Comparison of ENCODE assay signal across 21 cellular contexts in the genomic region with DNA sequence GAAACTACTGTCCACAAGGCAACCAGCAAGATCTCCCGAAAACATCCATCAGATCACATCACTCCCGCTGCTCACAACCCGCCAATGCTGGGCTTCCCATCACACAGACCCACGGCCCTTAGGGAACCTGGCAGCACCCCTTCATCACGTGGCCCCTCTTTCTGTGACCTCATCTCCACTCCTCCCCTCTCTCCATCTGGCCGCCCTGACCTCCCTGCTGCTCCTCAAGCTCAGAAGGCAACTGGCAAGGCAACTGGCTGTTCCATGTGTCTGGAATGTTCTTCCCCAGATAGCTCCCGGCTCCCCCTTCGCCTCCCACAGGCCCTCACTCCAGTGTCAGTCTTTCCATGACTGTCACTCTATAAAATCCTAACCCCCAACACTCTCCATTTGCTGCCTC.
DNase-seq lines count a peak whose midpoint lies in the region; ATAC-seq and TF ChIP-seq lines count a peak whose summit lies in the region.
"Had no signal": no experiment of that assay in that cellular context is flagged by ENCODE, and none has a peak within 500 bp of the region (broad histone marks: within the 10 kb centered on the region; RNA-seq: fewer than 3 reads in every experiment).

No MANE protein-coding gene starts in this region.

- H3K4me1 ChIP-seq in esophagus muscularis mucosa: no peaks in the 10 kb centered on the region
- H3K4me1 ChIP-seq in neuronal stem cell (ENCODE audit: control insufficient read depth in 2 of 2, insufficient read depth in 1 of 2, low read depth in 1 of 2, low read length in 2 of 2): peaks cover 0 to 2% of the 10 kb centered on the region in 2 donors
- peaks cover 2 to 5% of the 10 kb centered on the region in 2 donors for H3K4me1 ChIP-seq in aorta (ENCODE audit: control insufficient read depth in 1 of 2, insufficient read depth in 2 of 2, low read length in 2 of 2)
- H3K4me1 ChIP-seq: A549, BE2C had no signal

- H3K27ac Mint-ChIP-seq in activated T-helper 17 cell treated with anti-CD3 and anti-CD28 coated beads, Interleukin-2, amount 50 U/mL, for 72 hours: no peak overlapping the region
- H3K27ac Mint-ChIP-seq: CD14-positive monocyte; CD4-positive, alpha-beta T cell; CD8-positive, alpha-beta memory T cell had no signal

- no peaks in the 10 kb centered on the region for H3K9me3 ChIP-seq in esophagus muscularis mucosa
- H3K9me3 ChIP-seq in neuronal stem cell (replicated peaks in 1 of 2; ENCODE audit: control insufficient read depth in 2 of 2, insufficient read depth in 1 of 2, low read depth in 1 of 2, low read length in 2 of 2): no peaks in the 10 kb centered on the region
- no peaks in the 10 kb centered on the region for H3K9me3 ChIP-seq in aorta (ENCODE audit: control insufficient read depth, low read length)
- H3K9me3 ChIP-seq: A549, BE2C had no signal

- no peaks in the 10 kb centered on the region for H3K9me3 Mint-ChIP-seq in activated T-helper 17 cell treated with anti-CD3 and anti-CD28 coated beads, Interleukin-2, amount 50 U/mL, for 72 hours
- H3K9me3 Mint-ChIP-seq: CD4-positive, alpha-beta T cell had no signal

- no peak overlapping the region for H3K4ac ChIP-seq in neuronal stem cell (ENCODE audit: low read length)

- no peak overlapping the region for H3K4me3 Mint-ChIP-seq in activated T-helper 17 cell treated with anti-CD3 and anti-CD28 coated beads, Interleukin-2, amount 50 U/mL, for 72 hours
- H3K4me3 Mint-ChIP-seq: CD4-positive, alpha-beta T cell; CD8-positive, alpha-beta memory T cell had no signal

- H4K8ac ChIP-seq in neuronal stem cell (ENCODE audit: low read depth, low read length): no peak overlapping the region

- H3K23ac ChIP-seq in neuronal stem cell (ENCODE audit: low read depth, low read length, poor library complexity): no peak overlapping the region

- no peaks in the 10 kb centered on the region for H3K79me1 ChIP-seq in neuronal stem cell (ENCODE audit: low read depth, low read length)

- H3K4me2 ChIP-seq in neuronal stem cell (ENCODE audit: insufficient read depth, low read length, poor library complexity, severe bottlenecking): no peak overlapping the region
- H3K4me2 ChIP-seq: A549 had no signal

- H2AFZ ChIP-seq in neuronal stem cell (ENCODE audit: low read length): no peak overlapping the region

- H3K4me3 ChIP-seq in esophagus muscularis mucosa: no peak overlapping the region
- H3K4me3 ChIP-seq in neuronal stem cell (ENCODE audit: low read length in 2 of 2): no peak overlapping the region
- H3K4me3 ChIP-seq in aorta (ENCODE audit: low read length in 2 of 2): no peak overlapping the region
- H3K4me3 ChIP-seq: A549; BLaER1 treated with 17β-estradiol and CSF1 and Interleukin-3, amounts not matched to agents 10 nM and 100 nM had no signal

- no peak overlapping the region for H2AK5ac ChIP-seq in neuronal stem cell (ENCODE audit: low read depth, low read length)

- no peak overlapping the region for H3K14ac ChIP-seq in neuronal stem cell (ENCODE audit: low read length)

- H3K27me3 Mint-ChIP-seq in activated T-helper 17 cell treated with anti-CD3 and anti-CD28 coated beads, Interleukin-2, amount 50 U/mL, for 72 hours: peaks cover 8% of the 10 kb centered on the region
- H3K27me3 Mint-ChIP-seq: CD4-positive, alpha-beta T cell; CD8-positive, alpha-beta memory T cell had no signal

- no peaks in the 10 kb centered on the region for H3K36me3 Mint-ChIP-seq in activated T-helper 17 cell treated with anti-CD3 and anti-CD28 coated beads, Interleukin-2, amount 50 U/mL, for 72 hours (ENCODE audit: low read depth)
- H3K36me3 Mint-ChIP-seq: CD14-positive monocyte; CD8-positive, alpha-beta memory T cell had no signal

- peaks cover 0 to 7% (median 0%) of the 10 kb centered on the region in 4 donors for H3K27me3 ChIP-seq in esophagus muscularis mucosa
- no peaks in the 10 kb centered on the region for H3K27me3 ChIP-seq in neuronal stem cell (ENCODE audit: control insufficient read depth in 3 of 3, insufficient read depth in 3 of 3, low read depth in 1 of 3, low read length in 3 of 3)
- no peaks in the 10 kb centered on the region for H3K27me3 ChIP-seq in aorta (ENCODE audit: control insufficient read depth in 1 of 2, insufficient read depth in 2 of 2, low read length in 1 of 2)
- H3K27me3 ChIP-seq: BLaER1 treated with 17β-estradiol and CSF1 and Interleukin-3, amounts not matched to agents 10 nM and 100 nM had no signal

- H3K18ac ChIP-seq in neuronal stem cell (ENCODE audit: low read length): peak overlapping the region; percentile 39

- H3K4me1 Mint-ChIP-seq in activated T-helper 17 cell treated with anti-CD3 and anti-CD28 coated beads, Interleukin-2, amount 50 U/mL, for 72 hours: no peaks in the 10 kb centered on the region
- H3K4me1 Mint-ChIP-seq: CD8-positive, alpha-beta memory T cell had no signal

- H2BK120ac ChIP-seq in neuronal stem cell (ENCODE audit: low read depth, low read length): no peak overlapping the region

- H3K36me3 ChIP-seq in esophagus muscularis mucosa (no peaks in the 10 kb centered on the region), neuronal stem cell (replicated peaks in 1 of 2; ENCODE audit: control insufficient read depth in 2 of 2, insufficient read depth in 2 of 2, low read length in 2 of 2) (no peaks in the 10 kb centered on the region), aorta (ENCODE audit: control insufficient read depth in 1 of 2, insufficient read depth in 2 of 2, low read length in 1 of 2) (no peaks in the 10 kb centered on the region)
- H3K36me3 ChIP-seq: BE2C; BLaER1 treated with 17β-estradiol and CSF1 and Interleukin-3, amounts not matched to agents 10 nM and 100 nM had no signal

- TF ChIP-seq EP300 in esophagus muscularis mucosa (IDR thresholded peaks at IDR 0.05): no peak

- peak; percentile 51 for DNase-seq in Daoy (ENCODE audit: low read depth)
- peak; percentile 70 for DNase-seq in esophagus muscularis mucosa (ENCODE audit: extremely low spot score)
- DNase-seq in neuronal stem cell (ENCODE audit: low spot score): no peak
- DNase-seq in aorta: peak; percentile 59 to 84
- DNase-seq in stimulated activated naive CD4-positive, alpha-beta T cell treated with Interleukin-2 at 50 U/mL for 16 hours (lab: John Stamatoyannopoulos, UW): no peak
- DNase-seq: 8988T; ACHN; AML-193; BE2C; CD4-positive, alpha-beta T cell; CD8-positive, alpha-beta memory T cell; DMS 273 treated with DMSO at 0.1 percent for 48 hours; DMS79; GF-D8; H7; HCEC 1CT had no signal

- WGBS in esophagus muscularis mucosa: 86% methylated on average over 8 of the region's 8 CpGs
- WGBS in neuronal stem cell (ENCODE audit: extremely low coverage in 2 of 2, insufficient read length in 2 of 2, insufficient replicate concordance in 1 of 2), 2 donors: no CpG with 5 or more reads among the region's 8 CpGs
- 6 to 8% methylated on average over 8 of the region's 8 CpGs for WGBS in aorta, 2 donors

- ATAC-seq in aorta (ENCODE audit: low FRiP score): peak; percentile 81
- no peak for ATAC-seq in GM18511 (IDR thresholded peaks at IDR 0.05; ENCODE audit: unreplicated experiment)
- ATAC-seq in activated T-helper 17 cell treated with anti-CD3 and anti-CD28 coated beads, Interleukin-2, amount 50 U/mL, for 72 hours (replicated peaks): no peak
- ATAC-seq: A549 had no signal

- H2BK12ac ChIP-seq in neuronal stem cell (ENCODE audit: low read length): no peak overlapping the region

- no peak for TF ChIP-seq POLR2A in esophagus muscularis mucosa (IDR thresholded peaks at IDR 0.05; ENCODE audit: low read depth)

- intact Hi-C loops in esophagus muscularis mucosa (cut with DNase I): no loop called here
- intact Hi-C loops in aorta (cut with DNase I): loop anchor here in 1 of 2 donors (5.0 kb wide), 1 partner anchor 36 kb away; no protein-coding TSS in a partner anchor

- TF ChIP-seq CTCF in esophagus muscularis mucosa (IDR thresholded peaks at IDR 0.05): no peak

- H3K27ac ChIP-seq in esophagus muscularis mucosa (replicated peaks in 1 of 4): no peak overlapping the region
- no peak overlapping the region for H3K27ac ChIP-seq in neuronal stem cell (replicated peaks; ENCODE audit: low read length)
- H3K27ac ChIP-seq in aorta (ENCODE audit: low read depth in 1 of 2, low read length in 2 of 2): peak overlapping the region; percentile 85 to 91
- H3K27ac ChIP-seq: A549; BLaER1 treated with 17β-estradiol and CSF1 and Interleukin-3, amounts not matched to agents 10 nM and 100 nM had no signal

- H4K91ac ChIP-seq in neuronal stem cell (ENCODE audit: low read depth, low read length, poor library complexity): no peak overlapping the region

- H2BK5ac ChIP-seq in neuronal stem cell (ENCODE audit: low read length): no peak overlapping the region

- H2BK15ac ChIP-seq in neuronal stem cell (ENCODE audit: low read length): no peak overlapping the region

- no peak overlapping the region for H3K9ac ChIP-seq in neuronal stem cell (ENCODE audit: low read depth, low read length, poor library complexity)
- H3K9ac ChIP-seq: BLaER1 treated with 17β-estradiol and CSF1 and Interleukin-3, amounts not matched to agents 10 nM and 100 nM had no signal

Comparison
In these comparisons a context has a peak if more than half of its experiments do, and no peak if none do; other contexts are left out.
1. DNase-seq: peak in Daoy (single experiment), esophagus muscularis mucosa (single experiment) and aorta (2 of 2); none in neuronal stem cell (single experiment) and stimulated activated naive CD4-positive, alpha-beta T cell treated with Interleukin-2 at 50 U/mL for 16 hours (single experiment).
2. H3K27ac ChIP-seq: peak in aorta (2 of 2); none in esophagus muscularis mucosa (0 of 4) and neuronal stem cell (single experiment).